In the genomic region with DNA sequence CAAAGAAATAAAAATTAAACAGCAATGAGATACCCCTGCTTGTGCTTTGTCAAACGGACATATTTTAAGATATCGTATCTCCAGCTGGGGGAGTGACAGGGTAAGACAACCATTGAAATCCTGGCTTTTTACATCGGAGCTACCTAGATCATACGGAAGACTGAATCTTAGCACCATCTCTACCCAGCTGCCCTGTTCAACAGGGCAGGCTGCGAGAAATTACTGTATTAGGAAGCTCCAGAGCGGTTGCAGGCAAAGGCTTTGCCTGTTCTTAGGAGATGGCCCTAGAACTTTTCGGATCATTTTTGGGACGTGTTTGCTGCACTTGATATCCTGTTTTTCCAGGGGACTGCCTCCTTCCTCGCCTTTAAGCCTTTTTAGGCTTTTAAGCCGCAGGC, we compare ENCODE assay signal across 8 cellular contexts. TPM values are rescaled to one million over a fixed set of nuclear protein-coding genes. Genes with fewer than 3 reads are reported as not detected.
A peak's percentile ranks its signal among the peaks of the same experiment; 100 is the strongest.
DNase-seq lines count a peak whose midpoint lies in the region; ATAC-seq, FAIRE-seq and TF ChIP-seq lines count a peak whose summit lies in the region.

No MANE protein-coding gene starts in this region.

- H3K4me1 ChIP-seq in hepatocyte (ENCODE audit: insufficient read depth) (peaks cover 6% of the 10 kb centered on the region), small intestine (ENCODE audit: control insufficient read depth in 2 of 2, insufficient read depth in 1 of 2, low read depth in 1 of 2, low read length in 1 of 2) (peaks cover 0 to 4% of the 10 kb centered on the region in 2 donors)

- H3K4me1 Mint-ChIP-seq in activated T-cell treated with anti-CD3 and anti-CD28 coated beads, Interleukin-2, amount 50 U/mL, for 72 hours (ENCODE audit: low read depth) = peaks cover 29% of the 10 kb centered on the region
- peaks cover 17% of the 10 kb centered on the region for H3K4me1 Mint-ChIP-seq in activated CD8-positive, alpha-beta T cell treated with anti-CD3 and anti-CD28 coated beads for 36 hours (ENCODE audit: low read depth)

- H3K4me3 ChIP-seq in hepatocyte (peak overlapping the region; percentile 53), small intestine (ENCODE audit: low read depth in 1 of 2, low read length in 2 of 2) (peak overlapping the region; percentile 78 to 94)

- H4K20me1 ChIP-seq in hepatocyte (ENCODE audit: insufficient read depth, poor library complexity, severe bottlenecking) = peaks cover 8% of the 10 kb centered on the region

- H2AFZ ChIP-seq in hepatocyte = peak overlapping the region; percentile 70

- 9% methylated on average over 10 of the region's 10 CpGs for WGBS in hepatocyte (ENCODE audit: low lambda C conversion rate, missing lambda C conversion rate)
- 6 to 21% (median 16%) methylated on average over 10 of the region's 10 CpGs for WGBS in small intestine, 3 donors

- peaks cover 17% of the 10 kb centered on the region for H3K79me2 ChIP-seq in hepatocyte

- no peaks in the 10 kb centered on the region for H3K36me3 ChIP-seq in hepatocyte (replicated peaks; ENCODE audit: insufficient read depth, low read depth)
- peaks cover 0 to 3% of the 10 kb centered on the region in 2 donors for H3K36me3 ChIP-seq in small intestine (ENCODE audit: control insufficient read depth in 2 of 2, insufficient read depth in 2 of 2, low read length in 2 of 2)

- H3K4me2 ChIP-seq in hepatocyte = peak overlapping the region; percentile 84

- H3K27ac ChIP-seq in hepatocyte (peak overlapping the region; percentile 95), small intestine (ENCODE audit: low read depth in 1 of 2, low read length in 1 of 2) (peak overlapping the region; percentile 96 to 98)

- no peaks in the 10 kb centered on the region for H3K9me3 Mint-ChIP-seq in activated T-cell treated with anti-CD3 and anti-CD28 coated beads, Interleukin-2, amount 50 U/mL, for 72 hours
- no peaks in the 10 kb centered on the region for H3K9me3 Mint-ChIP-seq in activated CD8-positive, alpha-beta T cell treated with anti-CD3 and anti-CD28 coated beads for 36 hours

- H3K9me3 ChIP-seq in hepatocyte (ENCODE audit: low read depth) (no peaks in the 10 kb centered on the region), small intestine (ENCODE audit: control insufficient read depth, low read depth) (no peaks in the 10 kb centered on the region)

- H3K27me3 ChIP-seq in hepatocyte = peaks cover 2% of the 10 kb centered on the region
- H3K27me3 ChIP-seq in small intestine (ENCODE audit: control insufficient read depth in 2 of 2, insufficient read depth in 2 of 2, low read length in 2 of 2) = no peaks in the 10 kb centered on the region

- peaks cover 2 to 5% of the 10 kb centered on the region in 2 donors for H3K36me3 Mint-ChIP-seq in activated T-cell treated with anti-CD3 and anti-CD28 coated beads, Interleukin-2, amount 50 U/mL, for 72 hours (ENCODE audit: insufficient read depth in 2 of 2)
- peaks cover 2% of the 10 kb centered on the region for H3K36me3 Mint-ChIP-seq in activated CD8-positive, alpha-beta T cell treated with anti-CD3 and anti-CD28 coated beads for 36 hours (ENCODE audit: low read depth)

- no peaks in the 10 kb centered on the region for H3K9me2 ChIP-seq in hepatocyte (replicated peaks; ENCODE audit: insufficient read depth)

- peak overlapping the region; percentile 82 to 89 for H3K4me3 Mint-ChIP-seq in activated T-cell treated with anti-CD3 and anti-CD28 coated beads, Interleukin-2, amount 50 U/mL, for 72 hours
- peak overlapping the region; percentile 83 for H3K4me3 Mint-ChIP-seq in activated CD8-positive, alpha-beta T cell treated with anti-CD3 and anti-CD28 coated beads for 36 hours

- POLR2A ChIA-PET in activated CD8-positive, alpha-beta T cell treated with anti-CD3 and anti-CD28 coated beads for 36 hours (lab: Charles Lee) = interaction anchor here (1.1 kb wide), 1 partner anchor 38 kb away, joined by 4 read pairs; a partner anchor contains a TSS

- H3K27ac Mint-ChIP-seq in activated T-cell treated with anti-CD3 and anti-CD28 coated beads, Interleukin-2, amount 50 U/mL, for 72 hours = no peak overlapping the region
- H3K27ac Mint-ChIP-seq in activated CD8-positive, alpha-beta T cell treated with anti-CD3 and anti-CD28 coated beads for 36 hours = peak overlapping the region; percentile 30

- no peak for TF ChIP-seq CTCF in activated CD8-positive, alpha-beta T cell treated with anti-CD3 and anti-CD28 coated beads for 36 hours (IDR thresholded peaks at IDR 0.05)
- peak; percentile 15 for TF ChIP-seq CTCF in hepatocyte (IDR thresholded peaks at IDR 0.05; ENCODE audit: poor library complexity)

- intact Hi-C loops in activated CD8-positive, alpha-beta T cell treated with anti-CD3 and anti-CD28 coated beads for 36 hours (cut with micrococcal nuclease) = no loop called here

- FAIRE-seq in small intestine (lab: Jason Lieb, UNC) = no peak

- CTCF ChIA-PET in activated CD8-positive, alpha-beta T cell treated with anti-CD3 and anti-CD28 coated beads for 36 hours (lab: Charles Lee) = interaction anchor here (0.9 to 1.8 kb wide), 4 partner anchors 10 to 286 kb away, joined by 3 to 12 read pairs (median 4); no protein-coding TSS in a partner anchor

- peaks cover 12% of the 10 kb centered on the region for H3K27me3 Mint-ChIP-seq in activated T-cell treated with anti-CD3 and anti-CD28 coated beads, Interleukin-2, amount 50 U/mL, for 72 hours (ENCODE audit: low read depth)
- H3K27me3 Mint-ChIP-seq in activated CD8-positive, alpha-beta T cell treated with anti-CD3 and anti-CD28 coated beads for 36 hours = peaks cover 5% of the 10 kb centered on the region

- DNase-seq in activated T-cell treated with anti-CD3 and anti-CD28 coated beads, Interleukin-2, amount 50 U/mL, for 72 hours = no peak
- no peak for DNase-seq in activated T-cell treated with anti-CD3 and anti-CD28 coated beads, Interleukin-2, amount 50 U/mL, for 48 hours
- no peak for DNase-seq in activated CD8-positive, alpha-beta T cell treated with anti-CD3 and anti-CD28 coated beads for 36 hours
- DNase-seq in hepatocyte (ENCODE audit: low spot score) (peak; percentile 32), small intestine (peak; percentile 39), NCI-H524 treated with DMSO at 0.1 percent for 48 hours (lab: John Stamatoyannopoulos, UW) (no peak), T-helper 9 cell (no peak)
- DNase-seq in activated effector memory CD4-positive, alpha-beta T cell treated with Interleukin-2 at 50 U/mL for 16 hours = no peak

- ATAC-seq in activated T-cell treated with anti-CD3 and anti-CD28 coated beads, Interleukin-2, amount 50 U/mL, for 72 hours (replicated peaks in 1 of 2) = no peak
- no peak for ATAC-seq in activated CD8-positive, alpha-beta T cell treated with anti-CD3 and anti-CD28 coated beads for 36 hours

RNA-seq across cellular contexts. Expression of a gene that starts 2.0 kb away (rescaled TPM):
- total RNA-seq in activated T-cell treated with anti-CD3 and anti-CD28 coated beads, Interleukin-2, amount 50 U/mL, for 72 hours = 10 to 100 TPM; 19.3 to 35.3 TPM
- total RNA-seq in activated CD8-positive, alpha-beta T cell treated with anti-CD3 and anti-CD28 coated beads for 36 hours = 10 to 100 TPM; 11.5 to 11.9 TPM
- 6.1 and 11.9 TPM in 2 replicates for total RNA-seq in hepatocyte
- polyA plus RNA-seq in hepatocyte (9.5 and 9.6 TPM in 2 replicates), small intestine (1 to 10 TPM; 2.2 to 6.7 (median 4.1) TPM)

RNA-seq across cellular contexts. Expression of a gene that starts 38.4 kb away (rescaled TPM):
- total RNA-seq in activated T-cell treated with anti-CD3 and anti-CD28 coated beads, Interleukin-2, amount 50 U/mL, for 72 hours = 10 to 100 TPM; 19.0 to 20.3 TPM
- 10 to 100 TPM; 14.8 to 21.7 TPM for total RNA-seq in activated CD8-positive, alpha-beta T cell treated with anti-CD3 and anti-CD28 coated beads for 36 hours
- 16.6 and 18.1 TPM in 2 replicates for total RNA-seq in hepatocyte
- 6.6 and 6.7 TPM in 2 replicates for polyA plus RNA-seq in hepatocyte
- 1 to 10 TPM; 4.7 to 7.3 (median 6.8) TPM for polyA plus RNA-seq in small intestine

Comparison
In these comparisons a context has a peak if more than half of its experiments do, and no peak if none do; other contexts are left out.
1. DNase-seq: peak in hepatocyte (single experiment) and small intestine (single experiment); none in activated T-cell treated with anti-CD3 and anti-CD28 coated beads, Interleukin-2, amount 50 U/mL, for 72 hours (0 of 2), activated T-cell treated with anti-CD3 and anti-CD28 coated beads, Interleukin-2, amount 50 U/mL, for 48 hours (0 of 2), activated CD8-positive, alpha-beta T cell treated with anti-CD3 and anti-CD28 coated beads for 36 hours (single experiment), NCI-H524 treated with DMSO at 0.1 percent for 48 hours (single experiment), T-helper 9 cell (single experiment) and activated effector memory CD4-positive, alpha-beta T cell treated with Interleukin-2 at 50 U/mL for 16 hours (single experiment).